Comparison of ENCODE assay signal across 8 cellular contexts in genomic region chr4:133146192-133146573, GRCh38. TPM values are rescaled to one million over a fixed set of nuclear protein-coding genes. Genes with fewer than 3 reads are reported as not detected.
DNase-seq lines count a peak whose midpoint lies in the region; ATAC-seq and TF ChIP-seq lines count a peak whose summit lies in the region.

No MANE protein-coding gene starts in this region.

- H3K27ac ChIP-seq in SK-N-SH (ENCODE audit: low read depth in 2 of 2, low read length in 1 of 2) = no peak overlapping the region
- peak overlapping the region; percentile 95 for H3K27ac ChIP-seq in substantia nigra (ENCODE audit: low read depth, low read length, poor library complexity, severe bottlenecking)

- H3F3A ChIP-seq in SK-N-SH (replicated peaks; ENCODE audit: insufficient read depth) = peaks cover 5% of the 10 kb centered on the region

- no peak overlapping the region for H3K9ac ChIP-seq in SK-N-SH
- H3K9ac ChIP-seq in adipocyte (ENCODE audit: low read length) = no peak overlapping the region

- no peak for TF ChIP-seq CTCF in SK-N-SH (IDR thresholded peaks at IDR 0.05)

- H3K4me3 ChIP-seq in SK-N-SH (ENCODE audit: low read depth in 2 of 2, low read length in 1 of 2) = peak overlapping the region in 1 of 2 experiments; percentile 48; a peak in 1 of 4 replicates
- peak overlapping the region; percentile 81 for H3K4me3 ChIP-seq in adipocyte (ENCODE audit: low read length)
- H3K4me3 ChIP-seq in iPS-18c (ENCODE audit: insufficient read depth, low read depth, low read length) = peak overlapping the region; percentile 53

- no peak overlapping the region for H2AFZ ChIP-seq in SK-N-SH (ENCODE audit: low read depth)

- ATAC-seq in SK-N-SH treated with all-trans-retinoic acid at 6 μM for 48 hours (no peak), GM19452 (IDR thresholded peaks at IDR 0.05; ENCODE audit: unreplicated experiment) (no peak)

- TF ChIP-seq EP300 in SK-N-SH (IDR thresholded peaks at IDR 0.05; ENCODE audit: borderline replicate concordance in 1 of 2, low read depth in 1 of 2, low read length in 1 of 2) = no peak

- H3K9me2 ChIP-seq in SK-N-SH = no peaks in the 10 kb centered on the region

- WGBS in SK-N-SH (ENCODE audit: low lambda C conversion rate) = 5% methylated on average over 6 of the region's 6 CpGs

- no peak for DNase-seq in SK-N-SH
- no peak for DNase-seq in adipocyte (ENCODE audit: low read depth)
- no peak for DNase-seq in substantia nigra (lab: John Stamatoyannopoulos, UW)
- no peak for DNase-seq in activated naive CD4-positive, alpha-beta T cell (lab: John Stamatoyannopoulos, UW)
- DNase-seq in SHP77 treated with DMSO at 0.1 percent for 48 hours (lab: John Stamatoyannopoulos, UW) = no peak

- POLR2A ChIA-PET in SK-N-SH (lab: Yijun Ruan, JAX) = no interaction called here

- H3K27me3 ChIP-seq in SK-N-SH (ENCODE audit: insufficient read depth) = peaks cover 55% of the 10 kb centered on the region
- H3K27me3 ChIP-seq in adipocyte (replicated peaks; ENCODE audit: control insufficient read depth, insufficient read depth, low read length) = peaks cover 69% of the 10 kb centered on the region

- no peaks in the 10 kb centered on the region for H3K79me2 ChIP-seq in SK-N-SH (ENCODE audit: insufficient read depth)

- H3K9me3 ChIP-seq in SK-N-SH (no peaks in the 10 kb centered on the region), adipocyte (ENCODE audit: control insufficient read depth, low read length) (no peaks in the 10 kb centered on the region), iPS-18c (ENCODE audit: control insufficient read depth, insufficient read depth, low read length) (no peaks in the 10 kb centered on the region)

- peak overlapping the region; percentile 77 for H3K4me2 ChIP-seq in SK-N-SH

- TF ChIP-seq RAD21 in SK-N-SH (IDR thresholded peaks at IDR 0.05; ENCODE audit: low read length) = no peak

- H3K4me1 ChIP-seq in SK-N-SH (ENCODE audit: control insufficient read depth in 1 of 2, insufficient read depth in 2 of 2, low read depth in 1 of 2, low read length in 1 of 2) (peaks cover 0 to 18% of the 10 kb centered on the region in 2 experiments; a peak in 2 of 4 replicates), adipocyte (ENCODE audit: control insufficient read depth, insufficient read depth, low read length) (peaks cover 37% of the 10 kb centered on the region)

- no peaks in the 10 kb centered on the region for H4K20me1 ChIP-seq in SK-N-SH (ENCODE audit: insufficient read depth)

- CTCF ChIA-PET in SK-N-SH (lab: Yijun Ruan, JAX) = interaction anchor here (0.5 to 3.7 kb wide), 41 partner anchors 8 to 1631 kb away, joined by 3 to 44 read pairs (median 4); no protein-coding TSS in a partner anchor

- H3K36me3 ChIP-seq in SK-N-SH (replicated peaks in 1 of 2; ENCODE audit: control insufficient read depth in 1 of 2, insufficient read depth in 2 of 2, low read length in 1 of 2) = no peaks in the 10 kb centered on the region
- no peaks in the 10 kb centered on the region for H3K36me3 ChIP-seq in adipocyte (ENCODE audit: control insufficient read depth, insufficient read depth, low read length, severe bottlenecking)

TF ChIP-seq in SK-N-SH, 30 proteins besides CTCF, POLR2A, EP300 and RAD21:
- TF ChIP-seq, protein P1, sequence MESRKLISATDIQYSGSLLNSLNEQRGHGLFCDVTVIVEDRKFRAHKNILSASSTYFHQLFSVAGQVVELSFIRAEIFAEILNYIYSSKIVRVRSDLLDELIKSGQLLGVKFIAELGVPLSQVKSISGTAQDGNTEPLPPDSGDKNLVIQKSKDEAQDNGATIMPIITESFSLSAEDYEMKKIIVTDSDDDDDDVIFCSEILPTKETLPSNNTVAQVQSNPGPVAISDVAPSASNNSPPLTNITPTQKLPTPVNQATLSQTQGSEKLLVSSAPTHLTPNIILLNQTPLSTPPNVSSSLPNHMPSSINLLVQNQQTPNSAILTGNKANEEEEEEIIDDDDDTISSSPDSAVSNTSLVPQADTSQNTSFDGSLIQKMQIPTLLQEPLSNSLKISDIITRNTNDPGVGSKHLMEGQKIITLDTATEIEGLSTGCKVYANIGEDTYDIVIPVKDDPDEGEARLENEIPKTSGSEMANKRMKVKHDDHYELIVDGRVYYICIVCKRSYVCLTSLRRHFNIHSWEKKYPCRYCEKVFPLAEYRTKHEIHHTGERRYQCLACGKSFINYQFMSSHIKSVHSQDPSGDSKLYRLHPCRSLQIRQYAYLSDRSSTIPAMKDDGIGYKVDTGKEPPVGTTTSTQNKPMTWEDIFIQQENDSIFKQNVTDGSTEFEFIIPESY (IDR thresholded peaks at IDR 0.05; ENCODE audit: borderline replicate concordance, low read depth) = no peak
- TF ChIP-seq NFIC (IDR thresholded peaks at IDR 0.05; ENCODE audit: borderline replicate concordance) = no peak
- TF ChIP-seq MEF2A (IDR thresholded peaks at IDR 0.05; ENCODE audit: borderline replicate concordance, low read depth) = no peak
- TF ChIP-seq NRF1 (IDR thresholded peaks at IDR 0.05; ENCODE audit: low read depth, low read length) = no peak
- TF ChIP-seq SMC3 (IDR thresholded peaks at IDR 0.05; ENCODE audit: low read depth, low read length) = no peak
- no peak for TF ChIP-seq RFX5 (IDR thresholded peaks at IDR 0.05; ENCODE audit: low read length)
- TF ChIP-seq ELF1 (IDR thresholded peaks at IDR 0.05) = no peak

TF ChIP-seq in SK-N-SH treated with all-trans-retinoic acid at 6 μM for 48 hours, 23 proteins besides CTCF, POLR2A, EP300 and RAD21:
- TF ChIP-seq, protein P2, sequence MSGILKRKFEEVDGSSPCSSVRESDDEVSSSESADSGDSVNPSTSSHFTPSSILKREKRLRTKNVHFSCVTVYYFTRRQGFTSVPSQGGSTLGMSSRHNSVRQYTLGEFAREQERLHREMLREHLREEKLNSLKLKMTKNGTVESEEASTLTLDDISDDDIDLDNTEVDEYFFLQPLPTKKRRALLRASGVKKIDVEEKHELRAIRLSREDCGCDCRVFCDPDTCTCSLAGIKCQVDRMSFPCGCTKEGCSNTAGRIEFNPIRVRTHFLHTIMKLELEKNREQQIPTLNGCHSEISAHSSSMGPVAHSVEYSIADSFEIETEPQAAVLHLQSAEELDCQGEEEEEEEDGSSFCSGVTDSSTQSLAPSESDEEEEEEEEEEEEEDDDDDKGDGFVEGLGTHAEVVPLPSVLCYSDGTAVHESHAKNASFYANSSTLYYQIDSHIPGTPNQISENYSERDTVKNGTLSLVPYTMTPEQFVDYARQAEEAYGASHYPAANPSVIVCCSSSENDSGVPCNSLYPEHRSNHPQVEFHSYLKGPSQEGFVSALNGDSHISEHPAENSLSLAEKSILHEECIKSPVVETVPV (CRISPR knock-in tag; IDR thresholded peaks at IDR 0.05) = no peak
- TF ChIP-seq ESRRG (CRISPR knock-in tag; IDR thresholded peaks at IDR 0.05) = no peak
- TF ChIP-seq ZNF8 (CRISPR knock-in tag; IDR thresholded peaks at IDR 0.05) = no peak
- no peak for TF ChIP-seq TSHZ2 (CRISPR knock-in tag; IDR thresholded peaks at IDR 0.05)
- no peak for TF ChIP-seq ZNF565 (CRISPR knock-in tag; conservative IDR thresholded peaks at IDR 0.05; ENCODE audit: low read depth)
- no peak for TF ChIP-seq OSR1 (CRISPR knock-in tag; IDR thresholded peaks at IDR 0.05)
- TF ChIP-seq RARB (CRISPR knock-in tag; IDR thresholded peaks at IDR 0.05) = no peak
- no peak for TF ChIP-seq BACH2 (CRISPR knock-in tag; IDR thresholded peaks at IDR 0.05; ENCODE audit: borderline replicate concordance)
- no peak for TF ChIP-seq SNAI2 (CRISPR knock-in tag; IDR thresholded peaks at IDR 0.05)
- no peak for TF ChIP-seq TOX (CRISPR knock-in tag; IDR thresholded peaks at IDR 0.05; ENCODE audit: borderline replicate concordance)
- no peak for TF ChIP-seq GLIS3 (CRISPR knock-in tag; IDR thresholded peaks at IDR 0.05)
- no peak for TF ChIP-seq ISL1 (CRISPR knock-in tag; IDR thresholded peaks at IDR 0.05)
- TF ChIP-seq POU6F1 (CRISPR knock-in tag; IDR thresholded peaks at IDR 0.05; ENCODE audit: borderline replicate concordance, low read depth) = no peak
- TF ChIP-seq CSDC2 (CRISPR knock-in tag; IDR thresholded peaks at IDR 0.05) = no peak

RNA-seq across cellular contexts. Expression of gene PCDH10, which starts 2.9 kb away (rescaled TPM):
- polyA plus RNA-seq in SK-N-SH (2012; rRNA removed) = 0.02 and 0.05 TPM in 2 replicates
- 0.03 and 0.04 TPM in 2 replicates for polyA plus RNA-seq in SK-N-SH (2012; cell fraction: cytosol; rRNA removed)
- polyA plus RNA-seq in SK-N-SH (2012; cell fraction: nucleus; rRNA removed) = 0.07 and 0.10 TPM in 2 replicates
